ENCODE assay signal across 2 cellular contexts in the genomic region with DNA sequence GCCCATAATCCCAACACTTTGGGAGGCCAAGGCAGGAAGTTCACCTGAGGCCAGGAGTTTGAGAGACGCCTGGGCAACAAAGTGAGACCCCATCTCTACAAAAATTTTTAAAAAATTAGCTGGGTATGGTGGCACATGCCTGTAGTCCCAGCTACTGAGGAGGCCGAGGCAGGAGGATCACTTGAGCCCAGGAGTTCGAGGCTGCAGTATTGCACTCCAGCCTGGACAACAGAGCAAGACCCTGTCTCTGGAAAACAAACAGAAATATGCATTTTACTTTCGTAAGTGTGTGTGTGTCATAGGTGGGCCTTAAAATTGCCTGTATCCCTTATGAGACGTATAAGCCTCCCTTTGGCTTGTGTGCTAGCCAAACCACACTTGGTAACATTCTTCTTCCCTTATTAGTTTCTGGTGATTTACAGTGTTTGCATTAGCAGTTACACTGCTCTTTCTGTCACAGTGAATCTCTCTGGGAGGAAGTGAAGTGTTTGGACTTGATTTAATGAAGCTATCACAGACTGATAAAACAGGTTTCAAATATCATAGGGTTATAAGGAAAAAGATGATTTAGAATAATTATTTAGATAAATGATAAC.
TF ChIP-seq lines count a peak whose summit lies in the region.

No MANE protein-coding gene starts in this region.

TF ChIP-seq in IMR-90, 13 proteins besides CTCF, POLR2A, EP300 and RAD21 (continued from another document):
- TF ChIP-seq, protein P1, sequence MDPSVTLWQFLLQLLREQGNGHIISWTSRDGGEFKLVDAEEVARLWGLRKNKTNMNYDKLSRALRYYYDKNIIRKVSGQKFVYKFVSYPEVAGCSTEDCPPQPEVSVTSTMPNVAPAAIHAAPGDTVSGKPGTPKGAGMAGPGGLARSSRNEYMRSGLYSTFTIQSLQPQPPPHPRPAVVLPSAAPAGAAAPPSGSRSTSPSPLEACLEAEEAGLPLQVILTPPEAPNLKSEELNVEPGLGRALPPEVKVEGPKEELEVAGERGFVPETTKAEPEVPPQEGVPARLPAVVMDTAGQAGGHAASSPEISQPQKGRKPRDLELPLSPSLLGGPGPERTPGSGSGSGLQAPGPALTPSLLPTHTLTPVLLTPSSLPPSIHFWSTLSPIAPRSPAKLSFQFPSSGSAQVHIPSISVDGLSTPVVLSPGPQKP (IDR thresholded peaks at IDR 0.05; ENCODE audit: borderline replicate concordance, low read depth, low read length) = no peak
- TF ChIP-seq NFE2L2 (IDR thresholded peaks at IDR 0.05; ENCODE audit: low read depth, low read length) (no peak), RFX5 (IDR thresholded peaks at IDR 0.05; ENCODE audit: low read depth, low read length) (no peak), SMC3 (IDR thresholded peaks at IDR 0.05; ENCODE audit: low read depth, low read length) (no peak), RCOR1 (IDR thresholded peaks at IDR 0.05; ENCODE audit: insufficient replicate concordance, low read length) (no peak), MAZ (IDR thresholded peaks at IDR 0.05; ENCODE audit: borderline replicate concordance, low read depth, low read length) (no peak), MXI1 (IDR thresholded peaks at IDR 0.05; ENCODE audit: borderline replicate concordance, low read depth, low read length) (no peak), BHLHE40 (IDR thresholded peaks at IDR 0.05; ENCODE audit: low read depth, low read length) (no peak), CHD1 (IDR thresholded peaks at IDR 0.05; ENCODE audit: low read depth, low read length) (no peak)
- TF ChIP-seq, protein P2, sequence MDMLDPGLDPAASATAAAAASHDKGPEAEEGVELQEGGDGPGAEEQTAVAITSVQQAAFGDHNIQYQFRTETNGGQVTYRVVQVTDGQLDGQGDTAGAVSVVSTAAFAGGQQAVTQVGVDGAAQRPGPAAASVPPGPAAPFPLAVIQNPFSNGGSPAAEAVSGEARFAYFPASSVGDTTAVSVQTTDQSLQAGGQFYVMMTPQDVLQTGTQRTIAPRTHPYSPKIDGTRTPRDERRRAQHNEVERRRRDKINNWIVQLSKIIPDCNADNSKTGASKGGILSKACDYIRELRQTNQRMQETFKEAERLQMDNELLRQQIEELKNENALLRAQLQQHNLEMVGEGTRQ (IDR thresholded peaks at IDR 0.05; ENCODE audit: low read depth, low read length) = no peak

TF ChIP-seq in neural cell, 6 proteins besides CTCF, POLR2A, EP300 and RAD21 (continued from another document):
- TF ChIP-seq, protein P3, sequence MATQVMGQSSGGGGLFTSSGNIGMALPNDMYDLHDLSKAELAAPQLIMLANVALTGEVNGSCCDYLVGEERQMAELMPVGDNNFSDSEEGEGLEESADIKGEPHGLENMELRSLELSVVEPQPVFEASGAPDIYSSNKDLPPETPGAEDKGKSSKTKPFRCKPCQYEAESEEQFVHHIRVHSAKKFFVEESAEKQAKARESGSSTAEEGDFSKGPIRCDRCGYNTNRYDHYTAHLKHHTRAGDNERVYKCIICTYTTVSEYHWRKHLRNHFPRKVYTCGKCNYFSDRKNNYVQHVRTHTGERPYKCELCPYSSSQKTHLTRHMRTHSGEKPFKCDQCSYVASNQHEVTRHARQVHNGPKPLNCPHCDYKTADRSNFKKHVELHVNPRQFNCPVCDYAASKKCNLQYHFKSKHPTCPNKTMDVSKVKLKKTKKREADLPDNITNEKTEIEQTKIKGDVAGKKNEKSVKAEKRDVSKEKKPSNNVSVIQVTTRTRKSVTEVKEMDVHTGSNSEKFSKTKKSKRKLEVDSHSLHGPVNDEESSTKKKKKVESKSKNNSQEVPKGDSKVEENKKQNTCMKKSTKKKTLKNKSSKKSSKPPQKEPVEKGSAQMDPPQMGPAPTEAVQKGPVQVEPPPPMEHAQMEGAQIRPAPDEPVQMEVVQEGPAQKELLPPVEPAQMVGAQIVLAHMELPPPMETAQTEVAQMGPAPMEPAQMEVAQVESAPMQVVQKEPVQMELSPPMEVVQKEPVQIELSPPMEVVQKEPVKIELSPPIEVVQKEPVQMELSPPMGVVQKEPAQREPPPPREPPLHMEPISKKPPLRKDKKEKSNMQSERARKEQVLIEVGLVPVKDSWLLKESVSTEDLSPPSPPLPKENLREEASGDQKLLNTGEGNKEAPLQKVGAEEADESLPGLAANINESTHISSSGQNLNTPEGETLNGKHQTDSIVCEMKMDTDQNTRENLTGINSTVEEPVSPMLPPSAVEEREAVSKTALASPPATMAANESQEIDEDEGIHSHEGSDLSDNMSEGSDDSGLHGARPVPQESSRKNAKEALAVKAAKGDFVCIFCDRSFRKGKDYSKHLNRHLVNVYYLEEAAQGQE (IDR thresholded peaks at IDR 0.05; ENCODE audit: borderline replicate concordance) = no peak
- TF ChIP-seq EZH2 (IDR thresholded peaks at IDR 0.05; ENCODE audit: borderline replicate concordance, insufficient read depth, low read length, poor library complexity, severe bottlenecking) (no peak), MXI1 (conservative IDR thresholded peaks at IDR 0.05; ENCODE audit: poor library complexity, severe bottlenecking) (no peak), TAF1 (IDR thresholded peaks at IDR 0.05; ENCODE audit: low read depth) (no peak), POLR2AphosphoS5 (IDR thresholded peaks at IDR 0.05) (no peak)
